11 cellular contexts compared by ENCODE assay signal in genomic region chr13:32829676-32830091, GRCh38.
DNase-seq lines count a peak whose midpoint lies in the region; ATAC-seq, FAIRE-seq and TF ChIP-seq lines count a peak whose summit lies in the region.
"Had no signal": no experiment of that assay in that cellular context is flagged by ENCODE, and none has a peak within 500 bp of the region (broad histone marks: within the 10 kb centered on the region; RNA-seq: fewer than 3 reads in every experiment).

No MANE protein-coding gene starts in this region.

- RAD21 ChIA-PET in GM12878 (lab: Charles Lee; ENCODE audit: unreplicated experiment) = interaction anchor here (1.0 to 2.5 kb wide), 3 partner anchors 18 to 187 kb away, joined by 3 to 6 read pairs (median 3); no protein-coding TSS in a partner anchor

- H3K4me3 ChIP-seq in GM12878 (peak overlapping the region; percentile 22; the same call in 1 of the 2 replicates), thyroid gland (replicated peaks in 1 of 3) (no peak overlapping the region)
- H3K4me3 ChIP-seq: prostate gland, SK-N-MC had no signal

- peak overlapping the region; percentile 80 for H3K4me2 ChIP-seq in GM12878 (ENCODE audit: control insufficient read depth, insufficient read depth)

- no peak overlapping the region for H3K27ac Mint-ChIP-seq in Calu3 (ENCODE audit: unreplicated experiment)
- H3K27ac Mint-ChIP-seq: dendritic cell treated with granulocyte-macrophage colony-stimulating factor and Interleukin-4, amounts not matched to agents 40 ng/mL and 50 ng/mL, for 4 days had no signal

- peaks cover 18% of the 10 kb centered on the region for H3K4me1 ChIP-seq in GM12878 (ENCODE audit: control insufficient read depth, insufficient read depth, low read length)
- peaks cover 0 to 6% of the 10 kb centered on the region in 2 donors for H3K4me1 ChIP-seq in thyroid gland
- H3K4me1 ChIP-seq: prostate gland had no signal

- intact Hi-C loops in Calu3 (cut with micrococcal nuclease; ENCODE audit: unreplicated experiment) = no loop called here
- intact Hi-C loops in GM12878 (cut with micrococcal nuclease; ENCODE audit: unreplicated experiment) = loop anchor here (10.0 kb wide), 2 partner anchors 275 to 375 kb away; no protein-coding TSS in a partner anchor
- intact Hi-C loops in thyroid gland (cut with DNase I) = no loop called here
- intact Hi-C loops in left ventricle myocardium superior (cut with micrococcal nuclease) = no loop called here

- TF ChIP-seq RAD21 in GM12878 (IDR thresholded peaks at IDR 0.05; ENCODE audit: insufficient read depth, low read depth, low read length) = no peak

- TF ChIP-seq POLR2A in GM12878 (IDR thresholded peaks at IDR 0.05; ENCODE audit: low read depth, low read length) = no peak
- TF ChIP-seq POLR2A in thyroid gland (IDR thresholded peaks at IDR 0.05) = no peak

- H3K9me3 Mint-ChIP-seq in Calu3 (ENCODE audit: low read depth, unreplicated experiment) = no peaks in the 10 kb centered on the region

- H3K27me3 ChIP-seq in GM12878 (replicated peaks in 1 of 2; ENCODE audit: control insufficient read depth in 2 of 2, insufficient read depth in 2 of 2, low read length in 1 of 2) (no peaks in the 10 kb centered on the region), thyroid gland (no peaks in the 10 kb centered on the region)

- H3K4me3 Mint-ChIP-seq in Calu3 (ENCODE audit: low read depth, unreplicated experiment) = no peak overlapping the region
- H3K4me3 Mint-ChIP-seq: dendritic cell treated with granulocyte-macrophage colony-stimulating factor and Interleukin-4, amounts not matched to agents 40 ng/mL and 50 ng/mL, for 4 days had no signal

- CTCF ChIA-PET in Calu3 (lab: Charles Lee) (interaction anchor here (0.6 kb wide), 1 partner anchor 1081 kb away, joined by 3 read pairs; no protein-coding TSS in a partner anchor), GM12878 (lab: Yijun Ruan, JAX) (interaction anchor here (0.7 to 1.2 kb wide), 5 partner anchors 16 to 228 kb away, joined by 3 to 5 read pairs (median 4); no protein-coding TSS in a partner anchor)

- no peaks in the 10 kb centered on the region for H3K4me1 Mint-ChIP-seq in Calu3 (ENCODE audit: low read depth, unreplicated experiment)

- POLR2A ChIA-PET in GM12878 (lab: Charles Lee) = no interaction called here

- WGBS in GM12878 (ENCODE audit: insufficient coverage, insufficient replicate concordance, low lambda C conversion rate, missing lambda C conversion rate) = 87% methylated on average over 2 of the region's 2 CpGs
- WGBS in thyroid gland, 2 donors = 69 to 100% methylated on average over 1 to 2 of the region's 2 CpGs

- no peak for TF ChIP-seq EP300 in GM12878 (IDR thresholded peaks at IDR 0.05; ENCODE audit: borderline replicate concordance in 1 of 2, control insufficient read depth in 1 of 2, low read depth in 2 of 2, low read length in 2 of 2)

- H3K27ac ChIP-seq in GM12878 (ENCODE audit: control insufficient read depth, insufficient read depth) (peak overlapping the region; percentile 45), thyroid gland (no peak overlapping the region)
- H3K27ac ChIP-seq: prostate gland, SK-N-MC had no signal

- H3K9me3 ChIP-seq in GM12878 (replicated peaks; ENCODE audit: control insufficient read depth, insufficient read depth, low read length) = no peaks in the 10 kb centered on the region; the same call in 2 of the 3 replicates
- no peaks in the 10 kb centered on the region for H3K9me3 ChIP-seq in thyroid gland
- H3K9me3 ChIP-seq: prostate gland had no signal

- BruUV-seq in Calu3 (replicated peaks; lab: Mats Ljungman, UMichigan) (no TSS peak), GM12878 (replicated peaks; lab: Mats Ljungman, UMichigan) (no TSS peak)

- SMC1A ChIA-PET in GM12878 (lab: Charles Lee; ENCODE audit: uncharacterized antibody, unreplicated experiment) = interaction anchor here (0.7 to 1.2 kb wide), 10 partner anchors 8 to 725 kb away, joined by 3 to 6 read pairs (median 4); no protein-coding TSS in a partner anchor

- DNase-seq in Calu3 (peak; percentile 7), HTR-8/SVneo (ENCODE audit: insufficient read length, low spot score) (peak; percentile 44), GM12878 (ENCODE audit: low read depth, low spot score) (no peak), left kidney (ENCODE audit: low read depth, low spot score) (peak; percentile 69), putamen (ENCODE audit: low spot score) (no peak), thyroid gland (no peak), DMS79 treated with DMSO at 0.1 percent for 48 hours (lab: John Stamatoyannopoulos, UW) (no peak), left ventricle myocardium superior (no peak)

- no peaks in the 10 kb centered on the region for H3K79me2 ChIP-seq in GM12878 (ENCODE audit: control insufficient read depth, insufficient read depth, low read length)

- peak overlapping the region; percentile 40; the same call in 1 of the 2 replicates for H3K9ac ChIP-seq in GM12878 (ENCODE audit: control insufficient read depth, insufficient read depth, low read length)

- H3K36me3 ChIP-seq in GM12878 (ENCODE audit: control insufficient read depth in 2 of 2, insufficient read depth in 2 of 2, low read length in 1 of 2) = no peaks in the 10 kb centered on the region
- H3K36me3 ChIP-seq in thyroid gland = no peaks in the 10 kb centered on the region
- H3K36me3 ChIP-seq: prostate gland had no signal

- ATAC-seq in GM12878 (peak; percentile 45), left ventricle myocardium superior (no peak)

- FAIRE-seq in HTR-8/SVneo (lab: Jason Lieb, UNC) (no peak), GM12878 (lab: Jason Lieb, UNC) (no peak)

- no peaks in the 10 kb centered on the region for H3K36me3 Mint-ChIP-seq in Calu3 (ENCODE audit: insufficient read depth, unreplicated experiment)

- peak overlapping the region; percentile 82 for H2AFZ ChIP-seq in GM12878 (ENCODE audit: control insufficient read depth, low read depth, low read length)

- H4K20me1 ChIP-seq in GM12878 (ENCODE audit: control insufficient read depth, insufficient read depth) = no peaks in the 10 kb centered on the region

- no peak for TF ChIP-seq CTCF in Calu3 (IDR thresholded peaks at IDR 0.05; ENCODE audit: unreplicated experiment)
- no peak for TF ChIP-seq CTCF in GM12878 (IDR thresholded peaks at IDR 0.05 in 2 of 3, conservative IDR thresholded peaks at IDR 0.05 in 1 of 3; ENCODE audit: control insufficient read depth in 2 of 3, extremely low read depth in 1 of 3, insufficient read depth in 1 of 3, low read depth in 3 of 3, low read length in 3 of 3)
- no peak for TF ChIP-seq CTCF in thyroid gland (IDR thresholded peaks at IDR 0.05)

- no peaks in the 10 kb centered on the region for H3K27me3 Mint-ChIP-seq in Calu3 (ENCODE audit: unreplicated experiment)
- H3K27me3 Mint-ChIP-seq: dendritic cell treated with granulocyte-macrophage colony-stimulating factor and Interleukin-4, amounts not matched to agents 40 ng/mL and 50 ng/mL, for 4 days had no signal

- in situ Hi-C loops in GM12878 (cut with MboI) = no loop called here

TF ChIP-seq in GM12878, 131 proteins besides CTCF, POLR2A, EP300 and RAD21 (continues in another document):
- TF ChIP-seq MEF2A (IDR thresholded peaks at IDR 0.05; ENCODE audit: insufficient read depth, low read depth, low read length) (no peak), ETV6 (conservative IDR thresholded peaks at IDR 0.05 in 1 of 2, IDR thresholded peaks at IDR 0.05 in 1 of 2; ENCODE audit: borderline replicate concordance in 1 of 2, low read depth in 1 of 2) (no peak), SMAD5 (IDR thresholded peaks at IDR 0.05; ENCODE audit: low read depth) (no peak), RELB (IDR thresholded peaks at IDR 0.05; ENCODE audit: low read depth) (no peak), KDM1A (IDR thresholded peaks at IDR 0.05; ENCODE audit: borderline replicate concordance) (no peak), ZNF384 (IDR thresholded peaks at IDR 0.05; ENCODE audit: borderline replicate concordance, low read depth, low read length) (no peak), GABPA (IDR thresholded peaks at IDR 0.05; ENCODE audit: low read depth) (no peak), REST (IDR thresholded peaks at IDR 0.05; ENCODE audit: low read depth, low read length) (no peak), BCL11A (IDR thresholded peaks at IDR 0.05; ENCODE audit: low read depth, low read length) (no peak), PAX5 (IDR thresholded peaks at IDR 0.05; ENCODE audit: borderline replicate concordance, low read depth, low read length) (no peak)

Comparison
In these comparisons a context has a peak if more than half of its experiments do, and no peak if none do; other contexts are left out.
1. DNase-seq: peak in Calu3 (single experiment), HTR-8/SVneo (single experiment) and left kidney (single experiment); none in GM12878 (single experiment), putamen (single experiment), thyroid gland (0 of 2), DMS79 treated with DMSO at 0.1 percent for 48 hours (single experiment) and left ventricle myocardium superior (single experiment).